1 cellular context compared by ENCODE assay signal in genomic region chr22:19122143-19122751, GRCh38.
TF ChIP-seq lines count a peak whose summit lies in the region.

TSS of gene DGCR2 (minus strand) at chr22:19122412. CDS start at chr22:19122206, 206 bp downstream.

TF ChIP-seq in K562, 482 proteins besides CTCF, POLR2A, EP300 and RAD21 (continued from another document and continues in another):
- TF ChIP-seq, protein P1, sequence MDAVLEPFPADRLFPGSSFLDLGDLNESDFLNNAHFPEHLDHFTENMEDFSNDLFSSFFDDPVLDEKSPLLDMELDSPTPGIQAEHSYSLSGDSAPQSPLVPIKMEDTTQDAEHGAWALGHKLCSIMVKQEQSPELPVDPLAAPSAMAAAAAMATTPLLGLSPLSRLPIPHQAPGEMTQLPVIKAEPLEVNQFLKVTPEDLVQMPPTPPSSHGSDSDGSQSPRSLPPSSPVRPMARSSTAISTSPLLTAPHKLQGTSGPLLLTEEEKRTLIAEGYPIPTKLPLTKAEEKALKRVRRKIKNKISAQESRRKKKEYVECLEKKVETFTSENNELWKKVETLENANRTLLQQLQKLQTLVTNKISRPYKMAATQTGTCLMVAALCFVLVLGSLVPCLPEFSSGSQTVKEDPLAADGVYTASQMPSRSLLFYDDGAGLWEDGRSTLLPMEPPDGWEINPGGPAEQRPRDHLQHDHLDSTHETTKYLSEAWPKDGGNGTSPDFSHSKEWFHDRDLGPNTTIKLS (IDR thresholded peaks at IDR 0.05; ENCODE audit: borderline replicate concordance, low read depth), result no peak; the same call in 1 of the 2 replicates
- TF ChIP-seq MNT (conservative IDR thresholded peaks at IDR 0.05) (no peak), GABPB2 (CRISPR knock-in tag; conservative IDR thresholded peaks at IDR 0.05) (0 out of 2 replicates have a peak, but pooled peaks have one; percentile 11), RFX7 (CRISPR knock-in tag; IDR thresholded peaks at IDR 0.05) (no peak), EP400 (IDR thresholded peaks at IDR 0.05) (no peak), CBX8 (IDR thresholded peaks at IDR 0.05; ENCODE audit: borderline replicate concordance, extremely low read depth, low read depth, low read length, poor library complexity, severe bottlenecking) (no peak), ZNF766 (CRISPR knock-in tag; conservative IDR thresholded peaks at IDR 0.05) (no peak), GABPA (tag; conservative IDR thresholded peaks at IDR 0.05; ENCODE audit: low read depth) (no peak), ATF1 (CRISPR knock-in tag; IDR thresholded peaks at IDR 0.05) (peak; percentile 81), ATF1 (tag; IDR thresholded peaks at IDR 0.05) (peak; percentile 89), MEF2D (tag; conservative IDR thresholded peaks at IDR 0.05; ENCODE audit: low read depth) (no peak), KDM4B (IDR thresholded peaks at IDR 0.05; ENCODE audit: borderline replicate concordance in 2 of 2, low read depth in 1 of 2) (no peak; a peak in 1 of 4 replicates), ZNF354B (CRISPR knock-in tag; IDR thresholded peaks at IDR 0.05) (no peak), GATA2 (CRISPR knock-in tag; IDR thresholded peaks at IDR 0.05) (no peak), HIVEP1 (CRISPR knock-in tag; IDR thresholded peaks at IDR 0.05) (peak; percentile 49; the same call in 1 of the 2 replicates), MYC (IDR thresholded peaks at IDR 0.05; ENCODE audit: low read depth, low read length) (peak; percentile 97), MYC (CRISPR knock-in tag; IDR thresholded peaks at IDR 0.05; ENCODE audit: borderline replicate concordance, low read depth) (no peak), GTF2F1 (IDR thresholded peaks at IDR 0.05; ENCODE audit: low read depth, low read length) (peak; percentile 86), PCBP1 (IDR thresholded peaks at IDR 0.05; ENCODE audit: low read depth, low read length, poor library complexity, severe bottlenecking) (no peak), SIN3B (IDR thresholded peaks at IDR 0.05; ENCODE audit: low read depth) (no peak), BDP1 (IDR thresholded peaks at IDR 0.05; ENCODE audit: insufficient read depth, insufficient read length) (no peak), PYGO2 (tag; IDR thresholded peaks at IDR 0.05) (no peak), NFYB (IDR thresholded peaks at IDR 0.05; ENCODE audit: extremely low read depth, insufficient read length) (no peak), ZNF77 (CRISPR knock-in tag; IDR thresholded peaks at IDR 0.05) (no peak), DEAF1 (CRISPR knock-in tag; IDR thresholded peaks at IDR 0.05) (no peak), ZNF583 (CRISPR knock-in tag; IDR thresholded peaks at IDR 0.05) (peak; percentile 94), RFX1 (IDR thresholded peaks at IDR 0.05) (no peak), ZNF134 (CRISPR knock-in tag; conservative IDR thresholded peaks at IDR 0.05) (no peak), PCBP2 (IDR thresholded peaks at IDR 0.05; ENCODE audit: low read depth, low read length, poor library complexity, severe bottlenecking) (no peak), MAZ (CRISPR knock-in tag; conservative IDR thresholded peaks at IDR 0.05 in 1 of 2, IDR thresholded peaks at IDR 0.05 in 1 of 2) (peak; percentile 90 to 99), THRB (CRISPR knock-in tag; conservative IDR thresholded peaks at IDR 0.05) (peak; percentile 70; the same call in 1 of the 2 replicates), ZBTB8A (IDR thresholded peaks at IDR 0.05; ENCODE audit: partially characterized antibody) (no peak), HNRNPL (IDR thresholded peaks at IDR 0.05; ENCODE audit: low read depth, low read length) (no peak), ESRRA (IDR thresholded peaks at IDR 0.05; ENCODE audit: borderline replicate concordance, low read depth) (peak; percentile 80; the same call in 1 of the 2 replicates)
- TF ChIP-seq, protein P2, sequence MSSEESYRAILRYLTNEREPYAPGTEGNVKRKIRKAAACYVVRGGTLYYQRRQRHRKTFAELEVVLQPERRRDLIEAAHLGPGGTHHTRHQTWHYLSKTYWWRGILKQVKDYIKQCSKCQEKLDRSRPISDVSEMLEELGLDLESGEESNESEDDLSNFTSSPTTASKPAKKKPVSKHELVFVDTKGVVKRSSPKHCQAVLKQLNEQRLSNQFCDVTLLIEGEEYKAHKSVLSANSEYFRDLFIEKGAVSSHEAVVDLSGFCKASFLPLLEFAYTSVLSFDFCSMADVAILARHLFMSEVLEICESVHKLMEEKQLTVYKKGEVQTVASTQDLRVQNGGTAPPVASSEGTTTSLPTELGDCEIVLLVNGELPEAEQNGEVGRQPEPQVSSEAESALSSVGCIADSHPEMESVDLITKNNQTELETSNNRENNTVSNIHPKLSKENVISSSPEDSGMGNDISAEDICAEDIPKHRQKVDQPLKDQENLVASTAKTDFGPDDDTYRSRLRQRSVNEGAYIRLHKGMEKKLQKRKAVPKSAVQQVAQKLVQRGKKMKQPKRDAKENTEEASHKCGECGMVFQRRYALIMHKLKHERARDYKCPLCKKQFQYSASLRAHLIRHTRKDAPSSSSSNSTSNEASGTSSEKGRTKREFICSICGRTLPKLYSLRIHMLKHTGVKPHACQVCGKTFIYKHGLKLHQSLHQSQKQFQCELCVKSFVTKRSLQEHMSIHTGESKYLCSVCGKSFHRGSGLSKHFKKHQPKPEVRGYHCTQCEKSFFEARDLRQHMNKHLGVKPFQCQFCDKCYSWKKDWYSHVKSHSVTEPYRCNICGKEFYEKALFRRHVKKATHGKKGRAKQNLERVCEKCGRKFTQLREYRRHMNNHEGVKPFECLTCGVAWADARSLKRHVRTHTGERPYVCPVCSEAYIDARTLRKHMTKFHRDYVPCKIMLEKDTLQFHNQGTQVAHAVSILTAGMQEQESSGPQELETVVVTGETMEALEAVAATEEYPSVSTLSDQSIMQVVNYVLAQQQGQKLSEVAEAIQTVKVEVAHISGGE (CRISPR knock-in tag; IDR thresholded peaks at IDR 0.05), result peak in 1 of 3 experiments; percentile 44; a peak in 1 of 6 replicates
- TF ChIP-seq, protein P3, sequence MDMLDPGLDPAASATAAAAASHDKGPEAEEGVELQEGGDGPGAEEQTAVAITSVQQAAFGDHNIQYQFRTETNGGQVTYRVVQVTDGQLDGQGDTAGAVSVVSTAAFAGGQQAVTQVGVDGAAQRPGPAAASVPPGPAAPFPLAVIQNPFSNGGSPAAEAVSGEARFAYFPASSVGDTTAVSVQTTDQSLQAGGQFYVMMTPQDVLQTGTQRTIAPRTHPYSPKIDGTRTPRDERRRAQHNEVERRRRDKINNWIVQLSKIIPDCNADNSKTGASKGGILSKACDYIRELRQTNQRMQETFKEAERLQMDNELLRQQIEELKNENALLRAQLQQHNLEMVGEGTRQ (CRISPR knock-in tag; IDR thresholded peaks at IDR 0.05), result no peak
- TF ChIP-seq, protein P4, sequence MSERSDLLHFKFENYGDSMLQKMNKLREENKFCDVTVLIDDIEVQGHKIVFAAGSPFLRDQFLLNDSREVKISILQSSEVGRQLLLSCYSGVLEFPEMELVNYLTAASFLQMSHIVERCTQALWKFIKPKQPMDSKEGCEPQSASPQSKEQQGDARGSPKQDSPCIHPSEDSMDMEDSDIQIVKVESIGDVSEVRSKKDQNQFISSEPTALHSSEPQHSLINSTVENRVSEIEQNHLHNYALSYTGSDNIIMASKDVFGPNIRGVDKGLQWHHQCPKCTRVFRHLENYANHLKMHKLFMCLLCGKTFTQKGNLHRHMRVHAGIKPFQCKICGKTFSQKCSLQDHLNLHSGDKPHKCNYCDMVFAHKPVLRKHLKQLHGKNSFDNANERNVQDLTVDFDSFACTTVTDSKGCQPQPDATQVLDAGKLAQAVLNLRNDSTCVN (CRISPR knock-in tag; IDR thresholded peaks at IDR 0.05), result no peak
- TF ChIP-seq, protein P5, sequence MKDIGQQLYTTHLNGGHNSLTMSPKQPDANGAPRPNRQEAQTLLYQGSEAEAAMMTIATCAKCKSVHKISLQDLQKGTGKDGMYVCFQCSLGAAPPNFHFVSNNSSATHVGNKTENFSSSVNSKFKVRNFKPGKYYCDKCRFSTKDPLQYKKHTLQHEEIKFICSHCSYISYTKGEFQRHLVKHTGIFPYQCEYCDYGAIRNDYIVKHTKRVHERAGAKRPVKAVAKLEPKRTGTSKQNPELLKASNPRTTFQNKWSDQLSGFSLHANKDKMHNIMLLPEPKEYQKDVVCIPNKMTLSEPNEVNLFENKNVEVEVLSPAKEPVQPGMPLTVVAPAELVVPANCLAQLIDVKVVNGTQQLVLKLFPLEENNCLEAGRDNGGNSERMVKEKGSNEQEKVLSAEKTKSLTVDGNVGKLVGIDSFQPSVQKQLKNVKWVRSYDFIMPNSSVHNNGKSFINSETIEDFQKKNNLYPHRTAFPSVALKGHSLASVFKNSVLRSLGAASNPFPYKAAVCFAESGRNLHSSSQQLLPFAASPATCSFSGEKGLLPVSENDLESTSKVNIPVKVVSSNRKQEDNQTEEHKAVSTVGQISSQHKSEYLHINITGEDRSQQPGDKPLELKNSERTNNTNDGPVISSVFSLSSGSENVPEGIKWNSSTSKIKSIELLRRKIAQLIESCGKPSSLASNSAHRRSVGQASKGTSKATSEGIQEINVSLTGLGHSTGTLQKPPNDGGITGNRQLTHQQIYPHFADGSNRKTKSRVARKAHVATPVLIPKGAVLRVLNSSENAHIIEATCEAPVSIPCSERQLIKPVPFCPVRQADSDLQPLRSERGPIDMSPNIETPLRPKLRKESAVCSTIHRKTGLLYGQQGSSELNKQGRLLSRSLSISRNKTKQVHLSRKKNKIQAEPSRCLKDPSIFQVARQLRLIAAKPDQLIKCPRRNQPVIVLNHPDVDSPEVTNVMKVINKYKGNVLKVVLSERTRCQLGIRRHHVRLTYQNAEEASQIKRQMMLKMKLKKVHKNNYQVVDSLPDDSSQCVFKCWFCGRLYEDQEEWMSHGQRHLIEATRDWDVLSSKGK (CRISPR knock-in tag; IDR thresholded peaks at IDR 0.05), result no peak
- TF ChIP-seq, protein P6, sequence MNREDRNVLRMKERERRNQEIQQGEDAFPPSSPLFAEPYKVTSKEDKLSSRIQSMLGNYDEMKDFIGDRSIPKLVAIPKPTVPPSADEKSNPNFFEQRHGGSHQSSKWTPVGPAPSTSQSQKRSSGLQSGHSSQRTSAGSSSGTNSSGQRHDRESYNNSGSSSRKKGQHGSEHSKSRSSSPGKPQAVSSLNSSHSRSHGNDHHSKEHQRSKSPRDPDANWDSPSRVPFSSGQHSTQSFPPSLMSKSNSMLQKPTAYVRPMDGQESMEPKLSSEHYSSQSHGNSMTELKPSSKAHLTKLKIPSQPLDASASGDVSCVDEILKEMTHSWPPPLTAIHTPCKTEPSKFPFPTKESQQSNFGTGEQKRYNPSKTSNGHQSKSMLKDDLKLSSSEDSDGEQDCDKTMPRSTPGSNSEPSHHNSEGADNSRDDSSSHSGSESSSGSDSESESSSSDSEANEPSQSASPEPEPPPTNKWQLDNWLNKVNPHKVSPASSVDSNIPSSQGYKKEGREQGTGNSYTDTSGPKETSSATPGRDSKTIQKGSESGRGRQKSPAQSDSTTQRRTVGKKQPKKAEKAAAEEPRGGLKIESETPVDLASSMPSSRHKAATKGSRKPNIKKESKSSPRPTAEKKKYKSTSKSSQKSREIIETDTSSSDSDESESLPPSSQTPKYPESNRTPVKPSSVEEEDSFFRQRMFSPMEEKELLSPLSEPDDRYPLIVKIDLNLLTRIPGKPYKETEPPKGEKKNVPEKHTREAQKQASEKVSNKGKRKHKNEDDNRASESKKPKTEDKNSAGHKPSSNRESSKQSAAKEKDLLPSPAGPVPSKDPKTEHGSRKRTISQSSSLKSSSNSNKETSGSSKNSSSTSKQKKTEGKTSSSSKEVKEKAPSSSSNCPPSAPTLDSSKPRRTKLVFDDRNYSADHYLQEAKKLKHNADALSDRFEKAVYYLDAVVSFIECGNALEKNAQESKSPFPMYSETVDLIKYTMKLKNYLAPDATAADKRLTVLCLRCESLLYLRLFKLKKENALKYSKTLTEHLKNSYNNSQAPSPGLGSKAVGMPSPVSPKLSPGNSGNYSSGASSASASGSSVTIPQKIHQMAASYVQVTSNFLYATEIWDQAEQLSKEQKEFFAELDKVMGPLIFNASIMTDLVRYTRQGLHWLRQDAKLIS (CRISPR knock-in tag; IDR thresholded peaks at IDR 0.05), result no peak
- TF ChIP-seq, protein P7, sequence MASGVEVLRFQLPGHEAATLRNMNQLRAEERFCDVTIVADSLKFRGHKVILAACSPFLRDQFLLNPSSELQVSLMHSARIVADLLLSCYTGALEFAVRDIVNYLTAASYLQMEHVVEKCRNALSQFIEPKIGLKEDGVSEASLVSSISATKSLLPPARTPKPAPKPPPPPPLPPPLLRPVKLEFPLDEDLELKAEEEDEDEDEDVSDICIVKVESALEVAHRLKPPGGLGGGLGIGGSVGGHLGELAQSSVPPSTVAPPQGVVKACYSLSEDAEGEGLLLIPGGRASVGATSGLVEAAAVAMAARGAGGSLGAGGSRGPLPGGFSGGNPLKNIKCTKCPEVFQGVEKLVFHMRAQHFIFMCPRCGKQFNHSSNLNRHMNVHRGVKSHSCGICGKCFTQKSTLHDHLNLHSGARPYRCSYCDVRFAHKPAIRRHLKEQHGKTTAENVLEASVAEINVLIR (CRISPR knock-in tag; IDR thresholded peaks at IDR 0.05), result peak; percentile 77; the same call in 1 of the 2 replicates
